In the genomic region with DNA sequence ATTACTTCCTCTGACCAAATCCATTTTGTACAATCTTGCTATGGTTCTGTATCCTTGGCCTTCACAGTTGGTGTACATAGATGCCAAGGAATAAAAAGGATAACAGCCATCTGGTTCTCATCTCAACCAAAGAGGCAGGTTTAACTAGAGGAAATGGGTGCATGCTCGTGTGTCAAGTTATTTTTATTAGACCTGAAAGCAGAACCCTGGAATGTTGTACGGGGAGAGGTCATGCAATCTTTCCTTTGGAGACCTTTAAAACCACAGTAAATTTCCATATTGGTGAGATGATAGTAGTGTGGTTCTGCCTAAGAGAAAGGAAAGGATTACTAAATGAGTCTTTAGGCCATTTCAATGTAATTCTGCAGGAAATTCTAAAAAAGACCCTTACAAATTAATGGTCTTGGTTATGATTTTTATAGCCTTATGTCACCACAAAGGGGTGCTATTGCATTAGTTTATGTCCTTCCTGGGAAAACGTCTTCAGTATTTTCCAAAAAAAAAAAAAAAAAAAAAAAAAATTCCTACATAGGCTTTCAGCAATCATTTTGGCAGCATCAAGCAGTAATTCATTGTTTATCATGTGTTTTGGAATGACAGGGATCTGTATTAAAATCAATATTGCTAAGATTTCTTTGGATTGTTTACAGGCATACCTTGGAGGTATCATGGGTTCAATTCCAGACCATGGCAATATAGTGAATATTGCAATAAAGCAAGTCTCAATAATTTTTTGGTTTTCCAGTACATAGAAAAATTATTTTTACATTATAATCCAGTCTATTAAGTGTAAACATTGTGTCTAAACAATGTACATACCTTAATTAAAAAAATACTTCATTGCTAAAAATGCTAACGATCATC, we compare ENCODE assay signal across 9 cellular contexts.
DNase-seq lines count a peak whose midpoint lies in the region; ATAC-seq and TF ChIP-seq lines count a peak whose summit lies in the region.
"Had no signal": no experiment of that assay in that cellular context is flagged by ENCODE, and none has a peak within 500 bp of the region (broad histone marks: within the 10 kb centered on the region; RNA-seq: fewer than 3 reads in every experiment).

No MANE protein-coding gene starts in this region.

- intact Hi-C loops in spleen (cut with DNase I; ENCODE audit: low total_unique reads), result loop anchor here (10.0 kb wide), 2 partner anchors 1314 to 1434 kb away; no protein-coding TSS in a partner anchor

- ATAC-seq in HG03439 (IDR thresholded peaks at IDR 0.05; ENCODE audit: unreplicated experiment) (no peak), GM21381 (IDR thresholded peaks at IDR 0.05; ENCODE audit: unreplicated experiment) (no peak), GM21619 (IDR thresholded peaks at IDR 0.05; ENCODE audit: unreplicated experiment) (no peak)

- TF ChIP-seq POLR2A in spleen (IDR thresholded peaks at IDR 0.05), result no peak

- H3K9me3 ChIP-seq in spleen, result no peaks in the 10 kb centered on the region
- H3K9me3 ChIP-seq: BLaER1 treated with 17β-estradiol and CSF1 and Interleukin-3, amounts not matched to agents 10 nM and 100 nM had no signal

- peak; percentile 20 for DNase-seq in NCI-H1092 treated with DMSO at 0.1 percent for 48 hours (lab: John Stamatoyannopoulos, UW)
- DNase-seq in NCI-H1092 (lab: John Stamatoyannopoulos, UW), result no peak
- DNase-seq in OCI-M1 (lab: John Stamatoyannopoulos, UW), result peak; percentile 35
- DNase-seq in fibroblast of peridontal ligament (ENCODE audit: extremely low read depth), result peak; percentile 84
- no peak for DNase-seq in spleen

- no peak overlapping the region for H3K4me3 ChIP-seq in spleen
- H3K4me3 ChIP-seq: BLaER1 treated with 17β-estradiol and CSF1 and Interleukin-3, amounts not matched to agents 10 nM and 100 nM had no signal

- WGBS in spleen, 5 donors, result 47 to 56% (median 53%) methylated on average over 4 of the region's 4 CpGs

- H3K27me3 ChIP-seq in spleen (replicated peaks in 1 of 7), result no peaks in the 10 kb centered on the region
- H3K27me3 ChIP-seq: BLaER1 treated with 17β-estradiol and CSF1 and Interleukin-3, amounts not matched to agents 10 nM and 100 nM had no signal

- peak in 6 of 11 experiments; percentile 17 to 47 (median 36) for TF ChIP-seq CTCF in spleen (IDR thresholded peaks at IDR 0.05 in 8 of 11, conservative IDR thresholded peaks at IDR 0.05 in 3 of 11)

- no peaks in the 10 kb centered on the region for H3K36me3 ChIP-seq in spleen
- H3K36me3 ChIP-seq: BLaER1 treated with 17β-estradiol and CSF1 and Interleukin-3, amounts not matched to agents 10 nM and 100 nM had no signal

- H3K4me1 ChIP-seq in spleen, result no peaks in the 10 kb centered on the region

- H3K27ac ChIP-seq in spleen, result no peak overlapping the region
- H3K27ac ChIP-seq: BLaER1 treated with 17β-estradiol and CSF1 and Interleukin-3, amounts not matched to agents 10 nM and 100 nM had no signal

Comparison
In these comparisons a context has a peak if more than half of its experiments do, and no peak if none do; other contexts are left out.
1. DNase-seq: peak in NCI-H1092 treated with DMSO at 0.1 percent for 48 hours (single experiment), OCI-M1 (single experiment) and fibroblast of peridontal ligament (single experiment); none in NCI-H1092 (single experiment) and spleen (single experiment).